8 cellular contexts compared by ENCODE assay signal in genomic region chr18:500556-501405, GRCh38. TPM values are rescaled to one million over a fixed set of nuclear protein-coding genes. Genes with fewer than 3 reads are reported as not detected.
DNase-seq lines count a peak whose midpoint lies in the region; ATAC-seq and TF ChIP-seq lines count a peak whose summit lies in the region.

TSS of gene COLEC12 (minus strand) at chr18:500701. CDS start at chr18:500514, 187 bp downstream.

- H3K4me1 ChIP-seq in spleen (peaks cover 6 to 23% (median 16%) of the 10 kb centered on the region in 6 donors), OCI-LY7 (ENCODE audit: insufficient read depth, low read length, poor library complexity, severe bottlenecking) (no peaks in the 10 kb centered on the region)

- no peaks in the 10 kb centered on the region for H3K36me3 ChIP-seq in spleen
- no peaks in the 10 kb centered on the region for H3K36me3 ChIP-seq in OCI-LY7 (ENCODE audit: insufficient read depth, low read length)

- no peaks in the 10 kb centered on the region for H4K20me1 ChIP-seq in OCI-LY7 (ENCODE audit: insufficient read depth, low read length)

- TF ChIP-seq POLR2A in spleen (IDR thresholded peaks at IDR 0.05): no peak

- H3K27ac ChIP-seq in spleen: no peak within 1 kb of the TSS
- H3K27ac ChIP-seq in OCI-LY7 (ENCODE audit: low read depth, low read length, poor library complexity, severe bottlenecking): no peak within 1 kb of the TSS

- no peak for ATAC-seq in GM18858 (IDR thresholded peaks at IDR 0.05; ENCODE audit: unreplicated experiment)
- ATAC-seq in GM19035 (IDR thresholded peaks at IDR 0.05; ENCODE audit: unreplicated experiment): no peak

- no peak for TF ChIP-seq CTCF in astrocyte of the cerebellum (IDR thresholded peaks at IDR 0.05; ENCODE audit: low read depth, low read length, missing control alignments)
- no peak for TF ChIP-seq CTCF in spleen (IDR thresholded peaks at IDR 0.05 in 8 of 11, conservative IDR thresholded peaks at IDR 0.05 in 3 of 11)
- TF ChIP-seq CTCF in OCI-LY7 (conservative IDR thresholded peaks at IDR 0.05; ENCODE audit: low read length): no peak

- no peaks in the 10 kb centered on the region for H3K9me3 ChIP-seq in spleen
- no peaks in the 10 kb centered on the region for H3K9me3 ChIP-seq in OCI-LY7 (ENCODE audit: low read length)

- DNase-seq in HEK293T (ENCODE audit: extremely low spot score) (peak; percentile 42), astrocyte of the cerebellum (ENCODE audit: low read depth) (no peak), iPS-NIHi11 (ENCODE audit: low spot score) (peak; percentile 81), spleen (no peak), OCI-LY7 (ENCODE audit: low spot score) (no peak), NCI-H446 (lab: John Stamatoyannopoulos, UW) (no peak)

- intact Hi-C loops in spleen (cut with DNase I; ENCODE audit: low total_unique reads): no loop called here
- intact Hi-C loops in OCI-LY7 (cut with micrococcal nuclease; ENCODE audit: unreplicated experiment): no loop called here

- H3K4me2 ChIP-seq in OCI-LY7 (ENCODE audit: low read length): no peak within 1 kb of the TSS

- peaks cover 0 to 65% (median 35%) of the 10 kb centered on the region in 7 donors for H3K27me3 ChIP-seq in spleen (replicated peaks in 1 of 7)

- no peaks in the 10 kb centered on the region for H3K9me2 ChIP-seq in OCI-LY7 (ENCODE audit: insufficient read depth, low read length)

- H3K79me2 ChIP-seq in OCI-LY7 (ENCODE audit: insufficient read depth, low read depth, low read length): no peaks in the 10 kb centered on the region

- no peak within 1 kb of the TSS for H2AFZ ChIP-seq in OCI-LY7 (ENCODE audit: low read length)

- POLR2A ChIA-PET in HEK293T (lab: Yijun Ruan, JAX): no interaction called here
- POLR2A ChIA-PET in OCI-LY7 (lab: Charles Lee): no interaction called here

- WGBS in spleen, 5 donors: 4 to 12% (median 4%) methylated on average over 34 to 90 of the region's 90 CpGs

- CTCF ChIA-PET in HEK293T (lab: Yijun Ruan, JAX) (interaction anchor here (0.6 kb wide), 2 partner anchors 27 to 265 kb away, joined by 3 read pairs; no protein-coding TSS in a partner anchor), OCI-LY7 (lab: Charles Lee; ENCODE audit: unreplicated experiment) (no interaction called here)

- H3K4me3 ChIP-seq in astrocyte of the cerebellum (ENCODE audit: low read depth, low read length) (peak within 1 kb of the TSS; percentile 91), spleen (peak within 1 kb of the TSS in 7 of 8 donors; percentile 13 to 61 (median 34)), OCI-LY7 (ENCODE audit: low read depth, low read length, poor library complexity, severe bottlenecking) (no peak within 1 kb of the TSS)

- BruUV-seq in OCI-LY7 (replicated peaks; lab: Mats Ljungman, UMichigan): no TSS peak

- in situ Hi-C loops in astrocyte of the cerebellum (cut with HindIII; ENCODE audit: low sequenced_read_pairs): no loop called here

TF ChIP-seq in HEK293T, 16 proteins besides CTCF, POLR2A, EP300 and RAD21:
- no peak for TF ChIP-seq SUZ12 (IDR thresholded peaks at IDR 0.05)
- TF ChIP-seq L3MBTL2 (conservative IDR thresholded peaks at IDR 0.05): peak; percentile 31
- TF ChIP-seq SP1 (IDR thresholded peaks at IDR 0.05): no peak
- TF ChIP-seq TARDBP (IDR thresholded peaks at IDR 0.05): no peak

RNA-seq across cellular contexts. Expression of gene COLEC12, which starts in this region (rescaled TPM):
- 1 to 10 TPM in 5 of 7 donors, under 1 TPM in 2; 0.37 to 4.5 (median 1.7) TPM for total RNA-seq in spleen
- polyA plus RNA-seq in spleen: under 1 TPM; 0.13 to 0.53 (median 0.20) TPM
- total RNA-seq in OCI-LY7 (2014; rRNA removed; shearing (Covaris generic)): not detected in 2 replicates
- not detected in 2 replicates for total RNA-seq in OCI-LY7 (2022)

Comparison
In these comparisons a context has a peak if more than half of its experiments do, and no peak if none do; other contexts are left out.
1. DNase-seq: peak in HEK293T (single experiment) and iPS-NIHi11 (single experiment); none in astrocyte of the cerebellum (single experiment), spleen (single experiment), OCI-LY7 (single experiment) and NCI-H446 (0 of 2).